In the genomic region with DNA sequence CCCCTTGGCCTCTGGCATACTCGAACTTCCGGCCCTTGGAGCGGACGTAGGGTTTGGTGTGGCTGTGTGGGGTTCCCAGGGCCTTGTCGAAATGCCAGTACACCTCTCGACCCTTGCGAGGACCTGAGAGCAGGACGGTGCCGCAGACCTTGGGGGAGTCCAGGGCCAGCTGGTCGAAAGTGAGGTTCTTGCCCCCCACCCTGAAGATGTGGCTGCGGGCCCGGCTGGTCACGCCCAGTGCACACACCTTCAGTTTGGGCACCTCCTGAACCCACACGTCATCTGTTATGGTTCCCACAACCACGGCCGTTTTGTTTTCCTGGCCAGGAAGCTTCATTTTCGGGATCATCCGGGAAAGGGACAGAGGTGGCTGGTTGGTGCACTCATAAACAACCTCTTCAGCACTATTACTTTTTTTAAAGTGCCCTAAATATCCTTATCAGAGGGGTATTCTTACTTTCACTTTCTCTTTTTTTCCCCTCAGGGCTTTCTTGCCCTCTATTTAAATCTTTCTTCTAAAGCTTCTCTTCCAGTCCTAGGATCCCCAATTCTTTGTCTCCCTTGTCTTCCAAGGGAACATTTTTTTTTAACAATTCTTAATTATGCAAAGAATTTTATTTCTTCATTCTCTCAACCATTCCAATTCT, we compare ENCODE assay signal across 12 cellular contexts. TPM values are rescaled to one million over a fixed set of nuclear protein-coding genes. Genes with fewer than 3 reads are reported as not detected.
DNase-seq lines count a peak whose midpoint lies in the region; ATAC-seq and TF ChIP-seq lines count a peak whose summit lies in the region.
"Had no signal": no experiment of that assay in that cellular context is flagged by ENCODE, and none has a peak within 500 bp of the region (broad histone marks: within the 10 kb centered on the region; RNA-seq: fewer than 3 reads in every experiment).

No MANE protein-coding gene starts in this region.

- H3K36me3 Mint-ChIP-seq in T-helper 17 cell (ENCODE audit: low read depth), result no peaks in the 10 kb centered on the region

- H3K4me3 ChIP-seq in left ventricle myocardium inferior (peak overlapping the region; percentile 44), lower lobe of right lung (peak overlapping the region; percentile 14), aorta (ENCODE audit: low read length in 2 of 2) (no peak overlapping the region)

- H3K9me3 ChIP-seq in left ventricle myocardium inferior (replicated peaks) (peaks cover 11% of the 10 kb centered on the region), T-helper 17 cell (ENCODE audit: control insufficient read depth, low read length, poor library complexity, severe bottlenecking) (no peaks in the 10 kb centered on the region), lower lobe of right lung (no peaks in the 10 kb centered on the region), aorta (ENCODE audit: control insufficient read depth, low read length) (no peaks in the 10 kb centered on the region)

- peak overlapping the region; percentile 42 for H3K4me3 Mint-ChIP-seq in T-helper 17 cell

- H3K4me1 ChIP-seq in left ventricle myocardium inferior, result peaks cover 15% of the 10 kb centered on the region
- H3K4me1 ChIP-seq in lower lobe of right lung, result peaks cover 12% of the 10 kb centered on the region
- H3K4me1 ChIP-seq in aorta (ENCODE audit: control insufficient read depth in 1 of 2, insufficient read depth in 2 of 2, low read length in 2 of 2), result peaks cover 0 to 3% of the 10 kb centered on the region in 2 donors

- H3K27me3 ChIP-seq in left ventricle myocardium inferior (ENCODE audit: low read depth) (no peaks in the 10 kb centered on the region), lower lobe of right lung (ENCODE audit: low read depth) (no peaks in the 10 kb centered on the region), aorta (ENCODE audit: control insufficient read depth in 1 of 2, insufficient read depth in 2 of 2, low read length in 1 of 2) (no peaks in the 10 kb centered on the region)

- no peak for ATAC-seq in Right ventricle myocardium inferior
- no peak for ATAC-seq in T-helper 17 cell
- no peak for ATAC-seq in lower lobe of right lung
- peak; percentile 46 for ATAC-seq in aorta (ENCODE audit: low FRiP score)
- ATAC-seq in GM18861 (IDR thresholded peaks at IDR 0.05; ENCODE audit: unreplicated experiment), result no peak
- ATAC-seq in GM19467 (IDR thresholded peaks at IDR 0.05; ENCODE audit: unreplicated experiment), result no peak
- no peak for ATAC-seq in GM18520 (IDR thresholded peaks at IDR 0.05; ENCODE audit: unreplicated experiment)

- peaks cover 22% of the 10 kb centered on the region for H3K4me1 Mint-ChIP-seq in T-helper 17 cell

- H3K36me3 ChIP-seq in left ventricle myocardium inferior (no peaks in the 10 kb centered on the region), lower lobe of right lung (no peaks in the 10 kb centered on the region), aorta (ENCODE audit: control insufficient read depth in 1 of 2, insufficient read depth in 2 of 2, low read length in 1 of 2) (no peaks in the 10 kb centered on the region)

- peak overlapping the region; percentile 8 for H3K27ac Mint-ChIP-seq in T-helper 17 cell

- 85 to 87% methylated on average over 18 of the region's 18 CpGs for WGBS in aorta, 2 donors

- DNase-seq in left ventricle myocardium inferior, result peak; percentile 15
- no peak for DNase-seq in Right ventricle myocardium inferior (ENCODE audit: missing footprints)
- no peak for DNase-seq in T-helper 17 cell
- no peak for DNase-seq in lower lobe of right lung
- DNase-seq in aorta, result no peak
- DNase-seq: activated naive CD4-positive, alpha-beta T cell; NCI-H2081 treated with DMSO at 0.1 percent for 48 hours; stimulated activated naive CD4-positive, alpha-beta T cell; SW 1271 had no signal

- TF ChIP-seq CTCF in left ventricle myocardium inferior (IDR thresholded peaks at IDR 0.05; ENCODE audit: borderline replicate concordance) (no peak), lower lobe of right lung (IDR thresholded peaks at IDR 0.05) (no peak)

- intact Hi-C loops in left ventricle myocardium inferior (cut with micrococcal nuclease), result no loop called here
- intact Hi-C loops in Right ventricle myocardium inferior (cut with DNase I), result no loop called here
- intact Hi-C loops in lower lobe of right lung (cut with DNase I), result no loop called here
- intact Hi-C loops in aorta (cut with DNase I), result no loop called here

- H3K27me3 Mint-ChIP-seq in T-helper 17 cell, result no peaks in the 10 kb centered on the region

- H3K27ac ChIP-seq in left ventricle myocardium inferior (replicated peaks) (peak overlapping the region; percentile 65), lower lobe of right lung (peak overlapping the region; percentile 41), aorta (ENCODE audit: low read depth in 1 of 2, low read length in 2 of 2) (no peak overlapping the region)

RNA-seq across cellular contexts. Expression of a gene that starts 44.9 kb away (rescaled TPM):
- 46.2 TPM for total RNA-seq in left ventricle myocardium inferior
- total RNA-seq in Right ventricle myocardium inferior, result 40.2 TPM
- 10 to 100 TPM; 10.6 to 16.6 TPM for total RNA-seq in T-helper 17 cell
- 35.3 TPM for total RNA-seq in lower lobe of right lung
- total RNA-seq in aorta, result 10 to 100 TPM; 64.9 to 68.4 TPM
- 10 to 100 TPM; 36.7 to 49.6 TPM for polyA plus RNA-seq in aorta

Comparison
In these comparisons a context has a peak if more than half of its experiments do, and no peak if none do; other contexts are left out.
1. H3K27ac ChIP-seq: peak in left ventricle myocardium inferior (single experiment) and lower lobe of right lung (single experiment); none in aorta (0 of 2).
2. H3K4me3 ChIP-seq: peak in left ventricle myocardium inferior (single experiment) and lower lobe of right lung (single experiment); none in aorta (0 of 2).